In the genomic region with DNA sequence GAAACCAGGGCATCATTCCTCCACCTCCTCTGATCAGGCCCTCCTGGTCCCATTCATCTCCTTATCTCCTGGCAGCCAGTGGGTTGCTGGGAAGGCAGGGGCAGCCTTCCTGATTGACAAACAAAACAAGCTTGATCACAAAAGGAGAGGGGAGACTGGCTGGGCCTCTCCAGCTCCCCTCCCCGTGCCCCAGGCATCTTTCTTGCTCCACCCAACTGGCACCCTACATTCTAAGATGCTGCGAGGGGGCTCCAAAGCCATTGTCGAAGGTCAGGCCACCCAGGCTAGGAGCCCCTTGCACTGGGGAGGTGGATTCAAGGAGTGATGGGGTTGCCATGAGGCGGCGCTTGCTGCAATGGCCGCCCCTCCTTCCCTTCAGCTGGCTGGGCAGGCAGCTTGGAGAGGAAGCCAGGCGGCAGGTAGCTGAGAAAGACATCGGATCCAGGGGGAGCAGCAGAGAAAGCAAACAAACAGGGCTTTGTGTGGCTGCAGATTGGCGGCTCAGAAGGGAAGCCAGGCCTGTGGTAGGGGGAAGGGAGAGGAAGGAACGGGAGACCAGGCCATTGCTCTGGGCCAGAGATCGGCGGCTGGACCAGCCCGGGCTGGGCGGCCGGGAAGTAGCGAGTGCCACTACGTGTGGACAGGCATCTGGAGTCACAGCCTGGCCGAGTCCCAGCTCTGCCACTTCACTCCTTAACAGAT, we compare ENCODE assay signal across 1 cellular context.
TF ChIP-seq lines count a peak whose summit lies in the region.

No MANE protein-coding gene starts in this region.

TF ChIP-seq in HepG2, 621 proteins besides CTCF, POLR2A, EP300 and RAD21 (continued from another document and continues in another):
- TF ChIP-seq ZNF512B (CRISPR knock-in tag; IDR thresholded peaks at IDR 0.05; ENCODE audit: borderline replicate concordance): no peak
- TF ChIP-seq, protein P1, sequence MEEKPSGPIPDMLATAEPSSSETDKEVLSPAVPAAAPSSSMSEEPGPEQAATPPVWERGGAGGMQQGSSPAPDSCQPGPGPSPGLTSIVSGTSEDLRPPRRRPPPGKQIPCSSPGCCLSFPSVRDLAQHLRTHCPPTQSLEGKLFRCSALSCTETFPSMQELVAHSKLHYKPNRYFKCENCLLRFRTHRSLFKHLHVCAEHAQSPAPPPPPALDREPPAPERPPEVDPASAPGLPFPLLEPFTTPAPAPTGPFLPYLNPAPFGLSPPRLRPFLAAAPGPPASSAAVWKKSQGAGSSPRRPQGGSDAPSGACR (CRISPR knock-in tag; IDR thresholded peaks at IDR 0.05): no peak
- no peak for TF ChIP-seq PCBP2 (optimal IDR thresholded peaks at IDR 0.05; ENCODE audit: low read depth, low read length, poor library complexity, severe bottlenecking)
- TF ChIP-seq ZNF274 (CRISPR knock-in tag; IDR thresholded peaks at IDR 0.05): no peak
- no peak for TF ChIP-seq ATRX (CRISPR knock-in tag; IDR thresholded peaks at IDR 0.05; ENCODE audit: borderline replicate concordance)
- no peak for TF ChIP-seq ZSCAN12 (CRISPR knock-in tag; IDR thresholded peaks at IDR 0.05)
- TF ChIP-seq NFATC3 (CRISPR knock-in tag; IDR thresholded peaks at IDR 0.05): no peak
- TF ChIP-seq BHLHE40 (IDR thresholded peaks at IDR 0.05; ENCODE audit: low read length): no peak
- no peak for TF ChIP-seq KLF12 (CRISPR knock-in tag; IDR thresholded peaks at IDR 0.05; ENCODE audit: borderline replicate concordance)
- TF ChIP-seq STAG1 (CRISPR knock-in tag; IDR thresholded peaks at IDR 0.05): no peak; the same call in 1 of the 2 replicates
- TF ChIP-seq ETV6 (CRISPR knock-in tag; conservative IDR thresholded peaks at IDR 0.05): no peak
- TF ChIP-seq, protein P2, sequence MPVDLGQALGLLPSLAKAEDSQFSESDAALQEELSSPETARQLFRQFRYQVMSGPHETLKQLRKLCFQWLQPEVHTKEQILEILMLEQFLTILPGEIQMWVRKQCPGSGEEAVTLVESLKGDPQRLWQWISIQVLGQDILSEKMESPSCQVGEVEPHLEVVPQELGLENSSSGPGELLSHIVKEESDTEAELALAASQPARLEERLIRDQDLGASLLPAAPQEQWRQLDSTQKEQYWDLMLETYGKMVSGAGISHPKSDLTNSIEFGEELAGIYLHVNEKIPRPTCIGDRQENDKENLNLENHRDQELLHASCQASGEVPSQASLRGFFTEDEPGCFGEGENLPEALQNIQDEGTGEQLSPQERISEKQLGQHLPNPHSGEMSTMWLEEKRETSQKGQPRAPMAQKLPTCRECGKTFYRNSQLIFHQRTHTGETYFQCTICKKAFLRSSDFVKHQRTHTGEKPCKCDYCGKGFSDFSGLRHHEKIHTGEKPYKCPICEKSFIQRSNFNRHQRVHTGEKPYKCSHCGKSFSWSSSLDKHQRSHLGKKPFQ (CRISPR knock-in tag; IDR thresholded peaks at IDR 0.05; ENCODE audit: insufficient replicate concordance): no peak
- TF ChIP-seq ZBTB3 (CRISPR knock-in tag; IDR thresholded peaks at IDR 0.05; ENCODE audit: borderline replicate concordance, low read depth): no peak
- no peak; the same call in 1 of the 2 replicates for TF ChIP-seq ATF2 (CRISPR knock-in tag; IDR thresholded peaks at IDR 0.05)
- TF ChIP-seq, protein P3, sequence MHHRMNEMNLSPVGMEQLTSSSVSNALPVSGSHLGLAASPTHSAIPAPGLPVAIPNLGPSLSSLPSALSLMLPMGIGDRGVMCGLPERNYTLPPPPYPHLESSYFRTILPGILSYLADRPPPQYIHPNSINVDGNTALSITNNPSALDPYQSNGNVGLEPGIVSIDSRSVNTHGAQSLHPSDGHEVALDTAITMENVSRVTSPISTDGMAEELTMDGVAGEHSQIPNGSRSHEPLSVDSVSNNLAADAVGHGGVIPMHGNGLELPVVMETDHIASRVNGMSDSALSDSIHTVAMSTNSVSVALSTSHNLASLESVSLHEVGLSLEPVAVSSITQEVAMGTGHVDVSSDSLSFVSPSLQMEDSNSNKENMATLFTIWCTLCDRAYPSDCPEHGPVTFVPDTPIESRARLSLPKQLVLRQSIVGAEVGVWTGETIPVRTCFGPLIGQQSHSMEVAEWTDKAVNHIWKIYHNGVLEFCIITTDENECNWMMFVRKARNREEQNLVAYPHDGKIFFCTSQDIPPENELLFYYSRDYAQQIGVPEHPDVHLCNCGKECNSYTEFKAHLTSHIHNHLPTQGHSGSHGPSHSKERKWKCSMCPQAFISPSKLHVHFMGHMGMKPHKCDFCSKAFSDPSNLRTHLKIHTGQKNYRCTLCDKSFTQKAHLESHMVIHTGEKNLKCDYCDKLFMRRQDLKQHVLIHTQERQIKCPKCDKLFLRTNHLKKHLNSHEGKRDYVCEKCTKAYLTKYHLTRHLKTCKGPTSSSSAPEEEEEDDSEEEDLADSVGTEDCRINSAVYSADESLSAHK (CRISPR knock-in tag; IDR thresholded peaks at IDR 0.05; ENCODE audit: borderline replicate concordance): no peak
- no peak for TF ChIP-seq MBD4 (IDR thresholded peaks at IDR 0.05; ENCODE audit: borderline replicate concordance, low read length)
- TF ChIP-seq NBN (conservative IDR thresholded peaks at IDR 0.05): no peak
- TF ChIP-seq MXD3 (CRISPR knock-in tag; IDR thresholded peaks at IDR 0.05): no peak
- no peak for TF ChIP-seq HDAC6 (IDR thresholded peaks at IDR 0.05; ENCODE audit: low read depth, low read length)
- TF ChIP-seq ZBTB26 (CRISPR knock-in tag; IDR thresholded peaks at IDR 0.05; ENCODE audit: borderline replicate concordance): 0 out of 2 replicates have a peak, but pooled peaks have one; percentile 16
- peak; percentile 38; the same call in 1 of the 2 replicates for TF ChIP-seq ZNF605 (CRISPR knock-in tag; IDR thresholded peaks at IDR 0.05)
- TF ChIP-seq PITX1 (CRISPR knock-in tag; IDR thresholded peaks at IDR 0.05): peak; percentile 62
- TF ChIP-seq ZNF775 (CRISPR knock-in tag; IDR thresholded peaks at IDR 0.05; ENCODE audit: borderline replicate concordance): no peak
- no peak for TF ChIP-seq ZNF446 (CRISPR knock-in tag; IDR thresholded peaks at IDR 0.05)
- peak; percentile 26; the same call in 1 of the 2 replicates for TF ChIP-seq TFDP2 (CRISPR knock-in tag; IDR thresholded peaks at IDR 0.05)
- TF ChIP-seq ZNF772 (CRISPR knock-in tag; IDR thresholded peaks at IDR 0.05): peak; percentile 76
- no peak for TF ChIP-seq ZBTB21 (CRISPR knock-in tag; IDR thresholded peaks at IDR 0.05)
- TF ChIP-seq AKNA (CRISPR knock-in tag; IDR thresholded peaks at IDR 0.05; ENCODE audit: borderline replicate concordance): no peak
- no peak for TF ChIP-seq HMG20B (CRISPR knock-in tag; conservative IDR thresholded peaks at IDR 0.05)
- TF ChIP-seq ESRRA (CRISPR knock-in tag; IDR thresholded peaks at IDR 0.05; ENCODE audit: low read depth): no peak; the same call in 1 of the 2 replicates
- no peak for TF ChIP-seq ZNF124 (CRISPR knock-in tag; IDR thresholded peaks at IDR 0.05)
- TF ChIP-seq ZNF234 (CRISPR knock-in tag; conservative IDR thresholded peaks at IDR 0.05): no peak
- no peak for TF ChIP-seq YEATS2 (CRISPR knock-in tag; IDR thresholded peaks at IDR 0.05; ENCODE audit: borderline replicate concordance)
- TF ChIP-seq, protein P4, sequence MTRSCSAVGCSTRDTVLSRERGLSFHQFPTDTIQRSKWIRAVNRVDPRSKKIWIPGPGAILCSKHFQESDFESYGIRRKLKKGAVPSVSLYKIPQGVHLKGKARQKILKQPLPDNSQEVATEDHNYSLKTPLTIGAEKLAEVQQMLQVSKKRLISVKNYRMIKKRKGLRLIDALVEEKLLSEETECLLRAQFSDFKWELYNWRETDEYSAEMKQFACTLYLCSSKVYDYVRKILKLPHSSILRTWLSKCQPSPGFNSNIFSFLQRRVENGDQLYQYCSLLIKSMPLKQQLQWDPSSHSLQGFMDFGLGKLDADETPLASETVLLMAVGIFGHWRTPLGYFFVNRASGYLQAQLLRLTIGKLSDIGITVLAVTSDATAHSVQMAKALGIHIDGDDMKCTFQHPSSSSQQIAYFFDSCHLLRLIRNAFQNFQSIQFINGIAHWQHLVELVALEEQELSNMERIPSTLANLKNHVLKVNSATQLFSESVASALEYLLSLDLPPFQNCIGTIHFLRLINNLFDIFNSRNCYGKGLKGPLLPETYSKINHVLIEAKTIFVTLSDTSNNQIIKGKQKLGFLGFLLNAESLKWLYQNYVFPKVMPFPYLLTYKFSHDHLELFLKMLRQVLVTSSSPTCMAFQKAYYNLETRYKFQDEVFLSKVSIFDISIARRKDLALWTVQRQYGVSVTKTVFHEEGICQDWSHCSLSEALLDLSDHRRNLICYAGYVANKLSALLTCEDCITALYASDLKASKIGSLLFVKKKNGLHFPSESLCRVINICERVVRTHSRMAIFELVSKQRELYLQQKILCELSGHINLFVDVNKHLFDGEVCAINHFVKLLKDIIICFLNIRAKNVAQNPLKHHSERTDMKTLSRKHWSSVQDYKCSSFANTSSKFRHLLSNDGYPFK (CRISPR knock-in tag; IDR thresholded peaks at IDR 0.05; ENCODE audit: borderline replicate concordance): no peak
- TF ChIP-seq ZNF746 (CRISPR knock-in tag; IDR thresholded peaks at IDR 0.05): 0 out of 2 replicates have a peak, but pooled peaks have one; percentile 59
- TF ChIP-seq ZNF468 (CRISPR knock-in tag; IDR thresholded peaks at IDR 0.05): no peak
